In the genomic region with DNA sequence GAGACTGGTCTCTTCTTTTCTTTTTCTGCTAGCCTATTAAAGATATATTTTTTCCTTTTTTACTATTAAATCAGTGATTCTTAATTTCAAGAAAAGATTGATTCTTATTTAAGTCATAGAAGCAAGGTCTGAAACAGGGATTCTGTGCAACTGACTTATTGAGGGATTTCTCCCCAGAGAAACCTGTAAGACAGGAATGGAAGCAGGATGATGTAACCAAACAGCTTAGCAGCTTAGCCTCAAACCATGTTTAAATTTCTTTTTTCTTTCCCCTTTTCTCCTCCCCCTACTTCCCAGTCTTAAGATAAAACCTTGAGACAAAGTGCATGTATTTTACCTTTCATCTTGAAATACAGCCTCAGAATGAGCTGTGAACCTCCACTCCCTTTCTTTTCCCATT, we compare ENCODE assay signal across 29 cellular contexts.
DNase-seq lines count a peak whose midpoint lies in the region; ATAC-seq, FAIRE-seq and TF ChIP-seq lines count a peak whose summit lies in the region.
"Had no signal": no experiment of that assay in that cellular context is flagged by ENCODE, and none has a peak within 500 bp of the region (broad histone marks: within the 10 kb centered on the region; RNA-seq: fewer than 3 reads in every experiment).

No MANE protein-coding gene starts in this region.

- DNase-seq in LNCaP clone FGC (ENCODE audit: low read depth) (peak; percentile 33), bronchial epithelial cell (ENCODE audit: low read depth) (peak; percentile 47), left kidney (ENCODE audit: low read depth, low spot score) (peak; percentile 32), heart right ventricle (no peak)
- DNase-seq in stimulated activated CD4-positive, alpha-beta T cell treated with anti-CD3 and anti-CD28 coated beads, Interleukin-4, amount 100 ng/mL, for 4 hours: no peak
- DNase-seq in activated CD8-positive, alpha-beta memory T cell treated with anti-CD3 and anti-CD28 coated beads, Interleukin-2, amount 10 ng/mL, durations not matched to agents 7 days and 5 days: no peak
- DNase-seq: AML-193; CD4-positive, alpha-beta T cell; COR-L47; DMS79 treated with DMSO at 0.1 percent for 48 hours; GF-D8; H7; KBM-7; MG63; NCI-H1105 treated with DMSO at 0.1 percent for 48 hours; NCI-H146; NCI-H1930; NCI-H446; NCI-H524 treated with DMSO at 0.1 percent for 48 hours; NCI-H82; NK-92 treated with Interleukin-12 subunit alpha and Interleukin-12 subunit beta, amount 100 ng/mL, for 24 hours; PC-9; SJCRH30 had no signal

- intact Hi-C loops in heart right ventricle (cut with DNase I): no loop called here

- TF ChIP-seq CTCF in LNCaP clone FGC (IDR thresholded peaks at IDR 0.05; ENCODE audit: control insufficient read depth, extremely low read depth, insufficient read depth) (no peak), bronchial epithelial cell (IDR thresholded peaks at IDR 0.05; ENCODE audit: insufficient read depth, low read length, severe bottlenecking) (no peak), heart right ventricle (IDR thresholded peaks at IDR 0.05) (no peak)

- no peak overlapping the region for H3K27ac ChIP-seq in heart right ventricle
- H3K27ac ChIP-seq: A549; BLaER1 treated with 17β-estradiol and CSF1 and Interleukin-3, amounts not matched to agents 10 nM and 100 nM; PC-9; SJCRH30 had no signal

- CTCF ChIA-PET in activated CD8-positive, alpha-beta memory T cell treated with anti-CD3 and anti-CD28 coated beads, Interleukin-2, amount 10 ng/mL, durations not matched to agents 7 days and 5 days (lab: Charles Lee): no interaction called here

- no peaks in the 10 kb centered on the region for H3K36me3 Mint-ChIP-seq in activated CD8-positive, alpha-beta memory T cell treated with anti-CD3 and anti-CD28 coated beads, Interleukin-2, amount 10 ng/mL, durations not matched to agents 7 days and 5 days

- H3K4me1 Mint-ChIP-seq in activated CD8-positive, alpha-beta memory T cell treated with anti-CD3 and anti-CD28 coated beads, Interleukin-2, amount 10 ng/mL, durations not matched to agents 7 days and 5 days: no peaks in the 10 kb centered on the region

- no peak overlapping the region for H3K27ac Mint-ChIP-seq in activated CD8-positive, alpha-beta memory T cell treated with anti-CD3 and anti-CD28 coated beads, Interleukin-2, amount 10 ng/mL, durations not matched to agents 7 days and 5 days
- H3K27ac Mint-ChIP-seq: CD4-positive, alpha-beta T cell had no signal

- no peaks in the 10 kb centered on the region for H3K27me3 ChIP-seq in bronchial epithelial cell (ENCODE audit: control insufficient read depth, insufficient read depth, low read length)
- H3K27me3 ChIP-seq in heart right ventricle: no peaks in the 10 kb centered on the region
- H3K27me3 ChIP-seq: BLaER1 treated with 17β-estradiol and CSF1 and Interleukin-3, amounts not matched to agents 10 nM and 100 nM; MG63; SJCRH30 had no signal

- H3K36me3 ChIP-seq in bronchial epithelial cell (ENCODE audit: control insufficient read depth, insufficient read depth, low read length) (no peaks in the 10 kb centered on the region), heart right ventricle (no peaks in the 10 kb centered on the region)
- H3K36me3 ChIP-seq: BLaER1 treated with 17β-estradiol and CSF1 and Interleukin-3, amounts not matched to agents 10 nM and 100 nM; MG63; SJCRH30 had no signal

- H3K4me3 ChIP-seq in LNCaP clone FGC (ENCODE audit: low read depth, low read length): no peak overlapping the region
- H3K4me3 ChIP-seq in bronchial epithelial cell (ENCODE audit: low read depth, low read length): no peak overlapping the region
- H3K4me3 ChIP-seq in heart right ventricle: no peak overlapping the region
- H3K4me3 ChIP-seq: A549; BLaER1 treated with 17β-estradiol and CSF1 and Interleukin-3, amounts not matched to agents 10 nM and 100 nM; MG63; PC-9; SJCRH30 had no signal

- H3K9me3 ChIP-seq in heart right ventricle: peaks cover 0 to 23% (median under 1%) of the 10 kb centered on the region in 11 donors
- H3K9me3 ChIP-seq: A549, MG63, SJCRH30 had no signal

- no peak for ATAC-seq in heart right ventricle
- ATAC-seq in HG02763 (IDR thresholded peaks at IDR 0.05; ENCODE audit: unreplicated experiment): no peak
- ATAC-seq in activated CD8-positive, alpha-beta memory T cell treated with anti-CD3 and anti-CD28 coated beads, Interleukin-2, amount 10 ng/mL, durations not matched to agents 7 days and 5 days: no peak
- ATAC-seq: A549, Right ventricle myocardium inferior, SK-N-SH treated with all-trans-retinoic acid at 6 μM for 48 hours had no signal

- no peaks in the 10 kb centered on the region for H3K4me1 ChIP-seq in heart right ventricle
- H3K4me1 ChIP-seq: A549, SJCRH30 had no signal

- no peaks in the 10 kb centered on the region for H3K27me3 Mint-ChIP-seq in activated CD8-positive, alpha-beta memory T cell treated with anti-CD3 and anti-CD28 coated beads, Interleukin-2, amount 10 ng/mL, durations not matched to agents 7 days and 5 days
- H3K27me3 Mint-ChIP-seq: CD4-positive, alpha-beta T cell had no signal

- no peaks in the 10 kb centered on the region for H3K9me3 Mint-ChIP-seq in activated CD8-positive, alpha-beta memory T cell treated with anti-CD3 and anti-CD28 coated beads, Interleukin-2, amount 10 ng/mL, durations not matched to agents 7 days and 5 days (ENCODE audit: low read depth)

- no peak for FAIRE-seq in bronchial epithelial cell (lab: Jason Lieb, UNC)
- FAIRE-seq: A549, GM12891 had no signal

- no peak overlapping the region for H3K4me3 Mint-ChIP-seq in activated CD8-positive, alpha-beta memory T cell treated with anti-CD3 and anti-CD28 coated beads, Interleukin-2, amount 10 ng/mL, durations not matched to agents 7 days and 5 days
- H3K4me3 Mint-ChIP-seq: CD4-positive, alpha-beta T cell had no signal

Comparison
In these comparisons a context has a peak if more than half of its experiments do, and no peak if none do; other contexts are left out.
1. DNase-seq: peak in LNCaP clone FGC (single experiment), bronchial epithelial cell (single experiment) and left kidney (single experiment); none in stimulated activated CD4-positive, alpha-beta T cell treated with anti-CD3 and anti-CD28 coated beads, Interleukin-4, amount 100 ng/mL, for 4 hours (0 of 2), heart right ventricle (0 of 2) and activated CD8-positive, alpha-beta memory T cell treated with anti-CD3 and anti-CD28 coated beads, Interleukin-2, amount 10 ng/mL, durations not matched to agents 7 days and 5 days (single experiment).